ENCODE assay signal across 29 cellular contexts in the genomic region with DNA sequence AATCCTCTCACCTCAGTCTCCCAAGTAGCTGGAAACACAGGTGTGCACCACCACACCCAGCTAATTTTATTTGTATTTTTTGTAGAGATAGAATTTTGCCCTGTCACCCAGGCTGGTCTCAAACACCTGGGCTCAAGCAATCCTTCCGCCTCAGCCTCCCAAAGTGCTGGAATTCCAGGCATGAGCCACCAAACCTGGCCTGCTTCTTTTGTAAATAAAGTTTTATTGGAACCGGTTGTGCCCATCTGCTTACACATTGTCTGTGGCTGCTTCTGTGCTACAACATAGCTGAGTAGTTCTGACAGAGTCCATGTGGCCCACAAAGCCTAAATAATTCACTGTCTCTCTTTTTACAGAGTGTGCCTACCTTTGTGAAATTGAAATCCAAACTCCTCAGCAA.
"Had no signal": no experiment of that assay in that cellular context is flagged by ENCODE, and none has a peak within 500 bp of the region (broad histone marks: within the 10 kb centered on the region; RNA-seq: fewer than 3 reads in every experiment).

No MANE protein-coding gene starts in this region.

- H3K4me2 ChIP-seq: PC-9 had no signal

- H3K9me3 ChIP-seq: SJCRH30 had no signal

- DNase-seq: Kasumi-1, MM.1S, MV-4-11, NCI-H1092, NCI-H1105, NCI-H1417 treated with DMSO at 0.1 percent for 48 hours, NCI-H1436 treated with DMSO at 0.1 percent for 48 hours, NCI-H1694 treated with DMSO at 0.1 percent for 48 hours, NCI-H187 treated with DMSO at 0.1 percent for 48 hours, NCI-H2029, NCI-H2081, NCI-H2171 treated with DMSO at 0.1 percent for 48 hours, NCI-H345, NCI-H446, NCI-H510A treated with DMSO at 0.1 percent for 48 hours, NCI-H524 treated with DMSO at 0.1 percent for 48 hours, NCI-H526 treated with DMSO at 0.1 percent for 48 hours, NCI-H774, PC-9, SHP77, SIG-M5, SJCRH30, SW 1271, T-helper 1 cell had no signal

- H3K27ac ChIP-seq: PC-9, RWPE1, SJCRH30, SK-N-MC had no signal

- H3K4me3 ChIP-seq: PC-9, SJCRH30, SK-N-MC had no signal

- H3K4me1 ChIP-seq: SJCRH30 had no signal

- FAIRE-seq: RCC 7860 had no signal

- H3K27me3 ChIP-seq: SJCRH30 had no signal

- ATAC-seq: Panc1, Right ventricle myocardium inferior had no signal

- H3K36me3 ChIP-seq: SJCRH30 had no signal

- H2AFZ ChIP-seq: PC-9 had no signal
